In genomic region chr15:40322531-40323238, GRCh38 we compare ENCODE assay signal across 10 cellular contexts. TPM values are rescaled to one million over a fixed set of nuclear protein-coding genes. Genes with fewer than 3 reads are reported as not detected.
DNase-seq lines count a peak whose midpoint lies in the region; ATAC-seq and TF ChIP-seq lines count a peak whose summit lies in the region.
"Had no signal": no experiment of that assay in that cellular context is flagged by ENCODE, and none has a peak within 500 bp of the region (broad histone marks: within the 10 kb centered on the region; RNA-seq: fewer than 3 reads in every experiment).

No MANE protein-coding gene starts in this region.

- no peaks in the 10 kb centered on the region for H3K36me3 Mint-ChIP-seq in endodermal cell (ENCODE audit: low read depth)

- no peak overlapping the region for H3K27ac Mint-ChIP-seq in endodermal cell

- H3K4me1 ChIP-seq in DND-41 (ENCODE audit: insufficient read depth, low read length): peaks cover 31% of the 10 kb centered on the region
- no peaks in the 10 kb centered on the region for H3K4me1 ChIP-seq in endodermal cell (ENCODE audit: control insufficient read depth, insufficient read depth, low read length)
- H3K4me1 ChIP-seq in ovary (ENCODE audit: insufficient read depth): peaks cover 6% of the 10 kb centered on the region
- H3K4me1 ChIP-seq in foreskin keratinocyte: peaks cover 3% of the 10 kb centered on the region

- no peaks in the 10 kb centered on the region for H3K27me3 ChIP-seq in DND-41 (ENCODE audit: insufficient read depth, low read length, poor library complexity)
- H3K27me3 ChIP-seq in endodermal cell (ENCODE audit: control insufficient read depth, insufficient read depth, low read length, poor library complexity, severe bottlenecking): peaks cover 51% of the 10 kb centered on the region
- no peaks in the 10 kb centered on the region for H3K27me3 ChIP-seq in ovary
- no peaks in the 10 kb centered on the region for H3K27me3 ChIP-seq in foreskin keratinocyte

- TF ChIP-seq EP300 in ovary (IDR thresholded peaks at IDR 0.05): no peak

- H3K4me3 ChIP-seq in DND-41 (ENCODE audit: low read depth in 1 of 2, low read length in 2 of 2) (peak overlapping the region in 1 of 2 experiments; percentile 75; a peak in 2 of 4 replicates), endodermal cell (ENCODE audit: low read length) (peak overlapping the region; percentile 74), ovary (peak overlapping the region; percentile 80)

- ATAC-seq in DND-41 (ENCODE audit: insufficient read depth, low read depth) (no peak), GM18868 (IDR thresholded peaks at IDR 0.05; ENCODE audit: unreplicated experiment) (no peak), foreskin keratinocyte (no peak), HG02884 (IDR thresholded peaks at IDR 0.05; ENCODE audit: unreplicated experiment) (no peak)

- no peaks in the 10 kb centered on the region for H3K79me2 ChIP-seq in DND-41 (ENCODE audit: insufficient read depth, low read length)

- peak overlapping the region; percentile 61 for H2AFZ ChIP-seq in DND-41 (ENCODE audit: low read depth, low read length)

- intact Hi-C loops in ovary (cut with DNase I): loop anchor here in 1 of 4 donors (5.0 kb wide), 1 partner anchor 35 kb away; the partner anchor contains the start of gene DISP2

- H3K27ac ChIP-seq in DND-41 (ENCODE audit: low read length): no peak overlapping the region
- no peak overlapping the region for H3K27ac ChIP-seq in endodermal cell (ENCODE audit: low read depth, low read length)
- H3K27ac ChIP-seq in ovary: peak overlapping the region in 1 of 2 donors; percentile 57
- no peak overlapping the region for H3K27ac ChIP-seq in foreskin keratinocyte

- H3K9ac ChIP-seq in DND-41 (ENCODE audit: low read depth, low read length) (peak overlapping the region; percentile 29), endodermal cell (ENCODE audit: extremely low read depth, low read length, poor library complexity, severe bottlenecking) (no peak overlapping the region)

- DNase-seq in DND-41 (no peak), NCI-H69 (lab: John Stamatoyannopoulos, UW) (peak; percentile 92), endodermal cell (no peak), ovary (peak; percentile 39 to 68 (median 60)), DMS153 treated with DMSO at 0.1 percent for 48 hours (lab: John Stamatoyannopoulos, UW; ENCODE audit: unreplicated experiment) (no peak), foreskin keratinocyte (no peak)

- TF ChIP-seq CTCF in DND-41 (IDR thresholded peaks at IDR 0.05; ENCODE audit: borderline replicate concordance, extremely low read depth, low read length, poor library complexity, severe bottlenecking) (no peak), endodermal cell (conservative IDR thresholded peaks at IDR 0.05) (no peak), ovary (IDR thresholded peaks at IDR 0.05) (no peak), foreskin keratinocyte (conservative IDR thresholded peaks at IDR 0.05) (no peak)

- H3K4me1 Mint-ChIP-seq in endodermal cell: peaks cover 15% of the 10 kb centered on the region

- H3K4me3 Mint-ChIP-seq in endodermal cell: peak overlapping the region; percentile 52

- 13 to 24% methylated on average over 16 to 26 of the region's 26 CpGs for WGBS in endodermal cell (ENCODE audit: insufficient coverage in 1 of 2, insufficient read length in 1 of 2), 2 experiments
- 44 to 48% (median 47%) methylated on average over 26 of the region's 26 CpGs for WGBS in ovary, 3 donors

- H3K9me3 ChIP-seq in DND-41 (ENCODE audit: insufficient read depth, low read length, severe bottlenecking): no peaks in the 10 kb centered on the region
- H3K9me3 ChIP-seq in endodermal cell (ENCODE audit: control insufficient read depth, low read length): no peaks in the 10 kb centered on the region
- no peaks in the 10 kb centered on the region for H3K9me3 ChIP-seq in ovary

- peak overlapping the region; percentile 94 for H3K4me2 ChIP-seq in DND-41 (ENCODE audit: insufficient read depth, low read length)

- H3K36me3 ChIP-seq in DND-41 (ENCODE audit: insufficient read depth, low read length): peaks cover 5% of the 10 kb centered on the region; the same call in 1 of the 2 replicates
- H3K36me3 ChIP-seq in endodermal cell (ENCODE audit: control insufficient read depth, insufficient read depth, low read length): no peaks in the 10 kb centered on the region
- H3K36me3 ChIP-seq in ovary: no peaks in the 10 kb centered on the region

- no peak for TF ChIP-seq POLR2A in ovary (IDR thresholded peaks at IDR 0.05)

- no peaks in the 10 kb centered on the region for H4K20me1 ChIP-seq in DND-41 (ENCODE audit: insufficient read depth, low read length)

- peaks cover 63% of the 10 kb centered on the region for H3K27me3 Mint-ChIP-seq in endodermal cell (ENCODE audit: insufficient read depth)

- H3K9me3 Mint-ChIP-seq in endodermal cell: no peaks in the 10 kb centered on the region

RNA-seq across cellular contexts. Expression of gene INAFM2, which starts 0.8 kb away (rescaled TPM):
- 1 to 10 TPM; 4.6 to 8.6 TPM for total RNA-seq in endodermal cell
- 22.2 TPM for polyA plus RNA-seq in endodermal cell (2013, experiment 1 of 2)
- 19.8 TPM for polyA plus RNA-seq in endodermal cell (2013, experiment 2 of 2)
- total RNA-seq in ovary: 10 to 100 TPM in 6 of 7 donors, 1 to 10 TPM in 1; 8.1 to 50.6 (median 30.6) TPM
- 10 to 100 TPM in 1 of 2 donors, 1 to 10 TPM in 1; 7.4 to 31.2 TPM for polyA plus RNA-seq in ovary
- 15.0 and 17.8 TPM in 2 replicates for total RNA-seq in foreskin keratinocyte
- polyA plus RNA-seq in foreskin keratinocyte: 16.2 and 19.1 TPM in 2 replicates

RNA-seq across cellular contexts. Expression of gene PLCB2, which starts 14.9 kb away (rescaled TPM):
- total RNA-seq in endodermal cell: 1 to 10 TPM; 4.4 to 5.3 TPM
- polyA plus RNA-seq in endodermal cell (2013, experiment 1 of 2): 5.8 TPM
- 5.2 TPM for polyA plus RNA-seq in endodermal cell (2013, experiment 2 of 2)
- total RNA-seq in ovary: 10 to 100 TPM in 1 of 7 donors, 1 to 10 TPM in 6; 1.9 to 13.9 (median 6.0) TPM
- 1 to 10 TPM; 3.2 to 8.6 TPM for polyA plus RNA-seq in ovary
- total RNA-seq in foreskin keratinocyte: 1.5 and 1.7 TPM in 2 replicates
- 1.6 and 2.2 TPM in 2 replicates for polyA plus RNA-seq in foreskin keratinocyte

RNA-seq across cellular contexts. Expression of gene CCDC9B, which starts 18.1 kb away (rescaled TPM):
- total RNA-seq in endodermal cell (under 1 TPM; 0.15 to 0.42 TPM), ovary (10 to 100 TPM in 4 of 7 donors, 1 to 10 TPM in 3; 1.8 to 22.2 (median 12.7) TPM), foreskin keratinocyte (48.7 and 61.7 TPM in 2 replicates)
- polyA plus RNA-seq in endodermal cell (2013, experiment 1 of 2): 0.57 TPM
- polyA plus RNA-seq in endodermal cell (2013, experiment 2 of 2): 0.12 TPM
- polyA plus RNA-seq in ovary (1 to 10 TPM; 2.9 to 4.3 TPM), foreskin keratinocyte (21.3 and 25.0 TPM in 2 replicates)

RNA-seq across cellular contexts. Expression of gene PHGR1, which starts 28.1 kb away (rescaled TPM):
- total RNA-seq in endodermal cell (not detected), ovary (1 to 10 TPM in 1 of 7 donors, not detected in 6; 4.5 TPM), foreskin keratinocyte (not detected in 2 replicates)
- not detected for polyA plus RNA-seq in endodermal cell (2013, experiment 1 of 2)
- not detected for polyA plus RNA-seq in endodermal cell (2013, experiment 2 of 2)
- polyA plus RNA-seq in ovary (under 1 TPM in 1 of 2 donors, not detected in 1; 0.96 TPM), foreskin keratinocyte (not detected in 2 replicates)
- total RNA-seq: HT1080, lung microvascular endothelial cell had no signal

RNA-seq across cellular contexts. Expression of gene DISP2, which starts 35.3 kb away (rescaled TPM):
- total RNA-seq in endodermal cell (under 1 TPM; 0.04 to 0.40 TPM), ovary (10 to 100 TPM in 1 of 7 donors, 1 to 10 TPM in 3, under 1 TPM in 1, not detected in 2; 0.48 to 12.9 (median 1.5) TPM), foreskin keratinocyte (0.65 and 1.5 TPM in 2 replicates)
- 1.1 TPM for polyA plus RNA-seq in endodermal cell (2013, experiment 1 of 2)
- polyA plus RNA-seq in endodermal cell (2013, experiment 2 of 2): 1.9 TPM
- polyA plus RNA-seq in ovary (1 to 10 TPM; 2.3 to 8.2 TPM), foreskin keratinocyte (1.9 and 6.6 TPM in 2 replicates)

Comparison
In these comparisons a context has a peak if more than half of its experiments do, and no peak if none do; other contexts are left out.
1. DNase-seq: peak in NCI-H69 (single experiment) and ovary (5 of 5); none in DND-41 (single experiment), endodermal cell (single experiment), DMS153 treated with DMSO at 0.1 percent for 48 hours (single experiment) and foreskin keratinocyte (0 of 2).